In genomic region chr9:97802276-97802675, GRCh38 we compare ENCODE assay signal across 11 cellular contexts. TPM values are rescaled to one million over a fixed set of nuclear protein-coding genes. Genes with fewer than 3 reads are reported as not detected.
DNase-seq lines count a peak whose midpoint lies in the region; ATAC-seq, FAIRE-seq and TF ChIP-seq lines count a peak whose summit lies in the region.
"Had no signal": no experiment of that assay in that cellular context is flagged by ENCODE, and none has a peak within 500 bp of the region (broad histone marks: within the 10 kb centered on the region; RNA-seq: fewer than 3 reads in every experiment).

No MANE protein-coding gene starts in this region.

- no TSS peak for BruUV-seq in Caco-2 (replicated peaks; lab: Mats Ljungman, UMichigan)
- BruUV-seq in IMR-90 (replicated peaks; lab: Mats Ljungman, UMichigan): no TSS peak

- H3K4me2 ChIP-seq in IMR-90 (ENCODE audit: low read depth, low read length) (no peak overlapping the region), astrocyte (ENCODE audit: low read length) (peak overlapping the region; percentile 66)

- no peak overlapping the region for H3K9ac ChIP-seq in IMR-90 (ENCODE audit: low read depth, low read length)
- no peak overlapping the region for H3K9ac ChIP-seq in astrocyte (ENCODE audit: low read length)

- no peak overlapping the region for H3K23ac ChIP-seq in IMR-90 (ENCODE audit: low read depth, low read length)

- peak overlapping the region; percentile 80 for H2AFZ ChIP-seq in IMR-90 (replicated peaks; ENCODE audit: low read length, poor library complexity)
- H2AFZ ChIP-seq in astrocyte (ENCODE audit: low read depth, low read length): peak overlapping the region; percentile 36

- H2AK9ac ChIP-seq in IMR-90 (replicated peaks; ENCODE audit: low read depth, low read length, poor library complexity): no peak overlapping the region

- H3K36me3 Mint-ChIP-seq in Caco-2 (ENCODE audit: insufficient read depth, unreplicated experiment) (peaks cover 16% of the 10 kb centered on the region), astrocyte (ENCODE audit: low read depth, unreplicated experiment) (no peaks in the 10 kb centered on the region)
- peaks cover 0 to 3% (median 0%) of the 10 kb centered on the region in 5 donors for H3K36me3 Mint-ChIP-seq in naive thymus-derived CD4-positive, alpha-beta T cell

- TF ChIP-seq POLR2A in IMR-90 (IDR thresholded peaks at IDR 0.05; ENCODE audit: low read depth, low read length) (no peak), stomach (IDR thresholded peaks at IDR 0.05) (no peak), spleen (IDR thresholded peaks at IDR 0.05) (no peak)

- peaks cover 37% of the 10 kb centered on the region for H3K4me1 Mint-ChIP-seq in Caco-2 (ENCODE audit: low read depth, unreplicated experiment)
- peaks cover 8% of the 10 kb centered on the region for H3K4me1 Mint-ChIP-seq in astrocyte (ENCODE audit: low read depth, unreplicated experiment)
- peaks cover 0 to 13% (median 9%) of the 10 kb centered on the region in 7 donors for H3K4me1 Mint-ChIP-seq in naive thymus-derived CD4-positive, alpha-beta T cell

- no peak overlapping the region; the same call in 1 of the 2 replicates for H4K5ac ChIP-seq in IMR-90 (ENCODE audit: low read depth, low read length)

- WGBS in IMR-90 (ENCODE audit: extremely low coverage in 2 of 2, insufficient read length in 1 of 2), 2 experiments: no CpG with 5 or more reads among the region's 6 CpGs
- WGBS in stomach, 5 donors: 72 to 83% (median 79%) methylated on average over 6 of the region's 6 CpGs
- 83 to 90% (median 88%) methylated on average over 6 of the region's 6 CpGs for WGBS in spleen, 5 donors

- no peaks in the 10 kb centered on the region for H3K79me2 ChIP-seq in astrocyte (ENCODE audit: insufficient read depth, low read length)

- H3K9me3 Mint-ChIP-seq in Caco-2 (ENCODE audit: unreplicated experiment) (no peaks in the 10 kb centered on the region), astrocyte (ENCODE audit: unreplicated experiment) (peaks cover 1% of the 10 kb centered on the region)
- no peaks in the 10 kb centered on the region for H3K9me3 Mint-ChIP-seq in naive thymus-derived CD4-positive, alpha-beta T cell

- no peak overlapping the region for H3K56ac ChIP-seq in IMR-90 (ENCODE audit: extremely low read depth, insufficient read depth, low read length)

- H3K9me1 ChIP-seq in IMR-90 (ENCODE audit: insufficient read depth, low read length): no peaks in the 10 kb centered on the region

- H2BK5ac ChIP-seq in IMR-90 (ENCODE audit: low read depth, low read length, poor library complexity, severe bottlenecking): peak overlapping the region; percentile 23

- H3K27me3 ChIP-seq in Caco-2 (replicated peaks; ENCODE audit: control insufficient read depth, insufficient read depth, low read length): no peaks in the 10 kb centered on the region
- H3K27me3 ChIP-seq in IMR-90 (ENCODE audit: control insufficient read depth, insufficient read depth, low read length): peaks cover 22% of the 10 kb centered on the region
- peaks cover 10% of the 10 kb centered on the region for H3K27me3 ChIP-seq in astrocyte (ENCODE audit: insufficient read depth, low read length)
- H3K27me3 ChIP-seq in naive thymus-derived CD4-positive, alpha-beta T cell (ENCODE audit: control insufficient read depth in 2 of 2, insufficient read depth in 2 of 2, low read length in 2 of 2): no peaks in the 10 kb centered on the region
- peaks cover 0 to 44% (median 13%) of the 10 kb centered on the region in 3 donors for H3K27me3 ChIP-seq in stomach
- H3K27me3 ChIP-seq in spleen (replicated peaks in 1 of 7): peaks cover 0 to 80% (median 20%) of the 10 kb centered on the region in 7 donors

- H2BK120ac ChIP-seq in IMR-90 (ENCODE audit: low read depth, low read length): peak overlapping the region; percentile 39; the same call in 1 of the 2 replicates

- POLR2A ChIA-PET in Caco-2 (lab: Charles Lee) (interaction anchor here (0.8 kb wide), 1 partner anchor 181 kb away, joined by 3 read pairs; the partner anchor contains the start of gene ANP32B), IMR-90 (lab: Charles Lee; ENCODE audit: unreplicated experiment) (no interaction called here)
- POLR2A ChIA-PET in naive thymus-derived CD4-positive, alpha-beta T cell (lab: Charles Lee): no interaction called here

- 0 out of 2 replicates have a peak overlapping the region, but pooled peaks have one; percentile 3 for H2BK20ac ChIP-seq in IMR-90 (ENCODE audit: low read depth, low read length)

- TF ChIP-seq EP300 in stomach (IDR thresholded peaks at IDR 0.05): no peak

- TF ChIP-seq RAD21 in IMR-90 (IDR thresholded peaks at IDR 0.05; ENCODE audit: low read length): no peak

- ATAC-seq in IMR-90 (ENCODE audit: low read depth) (no peak), GM19328 (IDR thresholded peaks at IDR 0.05; ENCODE audit: unreplicated experiment) (no peak), left lobe of liver (no peak)
- ATAC-seq in naive thymus-derived CD4-positive, alpha-beta T cell: no peak

- H3K27ac ChIP-seq in IMR-90 (ENCODE audit: insufficient read depth, low read length): no peak overlapping the region
- peak overlapping the region; percentile 24 for H3K27ac ChIP-seq in astrocyte (ENCODE audit: low read depth, low read length)
- H3K27ac ChIP-seq in naive thymus-derived CD4-positive, alpha-beta T cell (ENCODE audit: low read depth, low read length): no peak overlapping the region
- H3K27ac ChIP-seq in stomach: no peak overlapping the region
- H3K27ac ChIP-seq in spleen: no peak overlapping the region
- H3K27ac ChIP-seq: neutrophil had no signal

- no peak overlapping the region for H4K8ac ChIP-seq in IMR-90 (ENCODE audit: low read depth in 2 of 2, low read length in 2 of 2)

- intact Hi-C loops in Caco-2 (cut with micrococcal nuclease; ENCODE audit: unreplicated experiment) (loop anchor here (2.0 to 5.0 kb wide), 2 partner anchors 41 to 100 kb away; no protein-coding TSS in a partner anchor), IMR-90 (cut with micrococcal nuclease) (no loop called here), stomach (cut with DNase I; ENCODE audit: low total_unique reads) (no loop called here), spleen (cut with DNase I; ENCODE audit: low total_unique reads) (no loop called here)
- intact Hi-C loops in naive thymus-derived CD4-positive, alpha-beta T cell (cut with micrococcal nuclease): loop anchor here (2.0 to 5.0 kb wide), 6 partner anchors 50 to 170 kb away; partner anchors contain the start of genes FOXE1 (in 1 of the 2), NCBP1 (in 1 of the 2), TSTD2 (in 1 of the 2) and XPA (in 1 of the 2)

- TF ChIP-seq CTCF in Caco-2 (IDR thresholded peaks at IDR 0.05; ENCODE audit: insufficient read depth in 1 of 2, low read depth in 1 of 2, low read length in 1 of 2, severe bottlenecking in 1 of 2, unreplicated experiment in 1 of 2) (no peak), IMR-90 (conservative IDR thresholded peaks at IDR 0.05; ENCODE audit: low read depth, low read length) (no peak), astrocyte (IDR thresholded peaks at IDR 0.05; ENCODE audit: insufficient read depth, low read depth, low read length) (no peak), stomach (IDR thresholded peaks at IDR 0.05) (no peak), spleen (IDR thresholded peaks at IDR 0.05 in 8 of 11, conservative IDR thresholded peaks at IDR 0.05 in 3 of 11) (no peak)

- H3K27ac Mint-ChIP-seq in Caco-2 (ENCODE audit: unreplicated experiment): peak overlapping the region; percentile 92
- peak overlapping the region; percentile 79 for H3K27ac Mint-ChIP-seq in astrocyte (ENCODE audit: unreplicated experiment)
- H3K27ac Mint-ChIP-seq in naive thymus-derived CD4-positive, alpha-beta T cell: peak overlapping the region; percentile 5 to 88 (median 65)

- no peaks in the 10 kb centered on the region for H3K36me3 ChIP-seq in Caco-2 (ENCODE audit: control insufficient read depth, insufficient read depth, low read length)
- H3K36me3 ChIP-seq in IMR-90 (ENCODE audit: control insufficient read depth, insufficient read depth, low read length): no peaks in the 10 kb centered on the region
- no peaks in the 10 kb centered on the region for H3K36me3 ChIP-seq in astrocyte (ENCODE audit: insufficient read depth, low read length)
- H3K36me3 ChIP-seq in naive thymus-derived CD4-positive, alpha-beta T cell (ENCODE audit: control insufficient read depth in 2 of 3, insufficient read depth in 3 of 3, low read length in 3 of 3): no peaks in the 10 kb centered on the region
- no peaks in the 10 kb centered on the region for H3K36me3 ChIP-seq in stomach
- no peaks in the 10 kb centered on the region for H3K36me3 ChIP-seq in spleen
- H3K36me3 ChIP-seq: neutrophil had no signal

- no peak overlapping the region for H3K14ac ChIP-seq in IMR-90 (replicated peaks; ENCODE audit: low read depth, low read length)

- no peak overlapping the region for H2AK5ac ChIP-seq in IMR-90 (ENCODE audit: low read depth, low read length)

- H3K27me3 Mint-ChIP-seq in Caco-2 (ENCODE audit: insufficient read depth, unreplicated experiment): no peaks in the 10 kb centered on the region
- H3K27me3 Mint-ChIP-seq in astrocyte (ENCODE audit: low read depth, unreplicated experiment): peaks cover 19% of the 10 kb centered on the region
- peaks cover 4 to 44% (median 15%) of the 10 kb centered on the region in 5 donors for H3K27me3 Mint-ChIP-seq in naive thymus-derived CD4-positive, alpha-beta T cell

- H3K79me1 ChIP-seq in IMR-90 (ENCODE audit: low read depth in 1 of 2, low read length in 2 of 2): no peaks in the 10 kb centered on the region

- peak overlapping the region; percentile 82 for H3K4me3 Mint-ChIP-seq in Caco-2 (ENCODE audit: unreplicated experiment)
- peak overlapping the region; percentile 72 for H3K4me3 Mint-ChIP-seq in astrocyte (ENCODE audit: unreplicated experiment)
- H3K4me3 Mint-ChIP-seq in naive thymus-derived CD4-positive, alpha-beta T cell: peak overlapping the region; percentile 59 to 91 (median 82)

- DNase-seq in Caco-2: peak; percentile 69 to 82
- peak; percentile 68 for DNase-seq in IMR-90
- peak; percentile 63 for DNase-seq in astrocyte (ENCODE audit: low read depth)
- no peak for DNase-seq in naive thymus-derived CD4-positive, alpha-beta T cell
- no peak for DNase-seq in left lobe of liver (ENCODE audit: low spot score)
- DNase-seq in stomach: no peak
- no peak for DNase-seq in spleen
- DNase-seq: GDM1, NCI-H2029 treated with DMSO at 0.1 percent for 48 hours had no signal

- H3K4me1 ChIP-seq in Caco-2 (peaks cover 42% of the 10 kb centered on the region), IMR-90 (ENCODE audit: control insufficient read depth, insufficient read depth, low read length) (no peaks in the 10 kb centered on the region), astrocyte (ENCODE audit: insufficient read depth, low read length) (peaks cover 17% of the 10 kb centered on the region), stomach (peaks cover 5 to 15% (median 10%) of the 10 kb centered on the region in 4 donors), spleen (peaks cover 0 to 15% (median 12%) of the 10 kb centered on the region in 6 donors)
- H3K4me1 ChIP-seq in naive thymus-derived CD4-positive, alpha-beta T cell (ENCODE audit: control insufficient read depth in 2 of 2, insufficient read depth in 2 of 2, low read length in 2 of 2): no peaks in the 10 kb centered on the region

- H3K9me3 ChIP-seq in Caco-2 (no peaks in the 10 kb centered on the region), IMR-90 (ENCODE audit: control insufficient read depth, insufficient read depth, low read length) (no peaks in the 10 kb centered on the region), astrocyte (ENCODE audit: insufficient read depth, low read depth, low read length) (no peaks in the 10 kb centered on the region), stomach (no peaks in the 10 kb centered on the region), spleen (no peaks in the 10 kb centered on the region)
- no peaks in the 10 kb centered on the region for H3K9me3 ChIP-seq in naive thymus-derived CD4-positive, alpha-beta T cell (ENCODE audit: control insufficient read depth in 2 of 3, low read length in 3 of 3)
- H3K9me3 ChIP-seq: neutrophil had no signal

- no peak overlapping the region for H3K18ac ChIP-seq in IMR-90 (ENCODE audit: low read depth, low read length)

- no peak overlapping the region for H3K4me3 ChIP-seq in Caco-2 (ENCODE audit: low read depth, low read length)
- H3K4me3 ChIP-seq in IMR-90 (ENCODE audit: insufficient read depth, low read depth, low read length): no peak overlapping the region
- H3K4me3 ChIP-seq in astrocyte (ENCODE audit: insufficient read depth, low read depth, low read length): no peak overlapping the region
- no peak overlapping the region for H3K4me3 ChIP-seq in naive thymus-derived CD4-positive, alpha-beta T cell (ENCODE audit: low read length)
- no peak overlapping the region for H3K4me3 ChIP-seq in stomach
- H3K4me3 ChIP-seq in spleen: no peak overlapping the region

- H4K20me1 ChIP-seq in IMR-90 (ENCODE audit: insufficient read depth, low read length): no peaks in the 10 kb centered on the region
- H4K20me1 ChIP-seq in astrocyte (ENCODE audit: insufficient read depth, low read length): no peaks in the 10 kb centered on the region

- no peak overlapping the region for H3K4ac ChIP-seq in IMR-90 (ENCODE audit: low read depth, low read length)

- CTCF ChIA-PET in Caco-2 (lab: Charles Lee): interaction anchor here (0.7 kb wide), 1 partner anchor 41 kb away, joined by 3 read pairs; no protein-coding TSS in a partner anchor
- CTCF ChIA-PET in IMR-90 (lab: Yijun Ruan, JAX): no interaction called here
- CTCF ChIA-PET in naive thymus-derived CD4-positive, alpha-beta T cell (lab: Charles Lee): interaction anchor here (0.6 kb wide), 1 partner anchor 382 kb away, joined by 3 read pairs; no protein-coding TSS in a partner anchor

- no peak overlapping the region for H2BK15ac ChIP-seq in IMR-90 (ENCODE audit: low read depth, low read length)

- no peak overlapping the region for H4K91ac ChIP-seq in IMR-90 (ENCODE audit: insufficient read depth, low read depth, low read length)

- dilution Hi-C loops in IMR-90 (cut with HindIII; ENCODE audit: low sequenced_read_pairs, unreplicated experiment): no loop called here

- no peak for FAIRE-seq in astrocyte (lab: Jason Lieb, UNC)

- in situ Hi-C loops in IMR-90 (cut with MboI; ENCODE audit: low sequenced_read_pairs): no loop called here

RNA-seq across cellular contexts. Expression of gene FOXE1, which starts 50.8 kb away (rescaled TPM):
- total RNA-seq in Caco-2 (2022) (not detected in 2 replicates), IMR-90 (2012; rRNA removed) (under 0.01 and 0.28 TPM in 2 replicates), astrocyte (0.07 and 0.45 TPM in 2 replicates), left lobe of liver (not detected), stomach (1 to 10 TPM in 1 of 5 donors, not detected in 4; 8.0 TPM), spleen (not detected)
- polyA plus RNA-seq in IMR-90 (2012; rRNA removed) (0.22 TPM in 2 replicates), stomach (1 to 10 TPM in 1 of 3 donors, not detected in 2; 1.9 TPM), spleen (under 1 TPM; 0.02 to 0.04 (median 0.03) TPM)
- polyA plus RNA-seq in IMR-90 (2012; cell fraction: cytosol; rRNA removed): 0.14 and 0.36 TPM in 2 replicates
- polyA plus RNA-seq in IMR-90 (2012; cell fraction: nucleus; rRNA removed; ENCODE audit: low replicate concordance): 0.52 and 0.65 TPM in 2 replicates
- not detected for total RNA-seq in naive thymus-derived CD4-positive, alpha-beta T cell
- under 1 TPM in 1 of 2 donors, not detected in 1; 0.05 TPM for polyA plus RNA-seq in naive thymus-derived CD4-positive, alpha-beta T cell

Comparison
In these comparisons a context has a peak if more than half of its experiments do, and no peak if none do; other contexts are left out.
1. DNase-seq: peak in Caco-2 (2 of 2), IMR-90 (single experiment) and astrocyte (single experiment); none in naive thymus-derived CD4-positive, alpha-beta T cell (0 of 9), left lobe of liver (single experiment), stomach (single experiment) and spleen (single experiment).
2. intact Hi-C loops: an anchor here in Caco-2 (2.0 to 5.0 kb wide) and naive thymus-derived CD4-positive, alpha-beta T cell (2.0 to 5.0 kb wide); none called in IMR-90, stomach and spleen.
3. Peak in every context shown above with its lines, with median percentiles within 50 percentile points of each other: H3K27ac Mint-ChIP-seq and H3K4me3 Mint-ChIP-seq.